Comparison of ENCODE assay signal across 18 cellular contexts in genomic region chr3:188529228-188529627, GRCh38.
DNase-seq lines count a peak whose midpoint lies in the region; ATAC-seq, FAIRE-seq and TF ChIP-seq lines count a peak whose summit lies in the region.
"Had no signal": no experiment of that assay in that cellular context is flagged by ENCODE, and none has a peak within 500 bp of the region (broad histone marks: within the 10 kb centered on the region; RNA-seq: fewer than 3 reads in every experiment).

No MANE protein-coding gene starts in this region.

- peaks cover 41% of the 10 kb centered on the region for H3K4me1 ChIP-seq in astrocyte (ENCODE audit: insufficient read depth, low read length)

- peak overlapping the region; percentile 14 for H3K27ac ChIP-seq in astrocyte (ENCODE audit: low read depth, low read length)
- no peak overlapping the region for H3K27ac ChIP-seq in coronary artery
- H3K27ac ChIP-seq: PC-9 had no signal

- peaks cover 91% of the 10 kb centered on the region for H3K4me1 Mint-ChIP-seq in HFFc6 (ENCODE audit: low read depth)
- peaks cover 61% of the 10 kb centered on the region for H3K4me1 Mint-ChIP-seq in astrocyte (ENCODE audit: low read depth, unreplicated experiment)

- peaks cover 18% of the 10 kb centered on the region for H4K20me1 ChIP-seq in astrocyte (ENCODE audit: insufficient read depth, low read length)

- H3K4me2 ChIP-seq in astrocyte (ENCODE audit: low read length): no peak overlapping the region
- H3K4me2 ChIP-seq: PC-9 had no signal

- FAIRE-seq in astrocyte (lab: Jason Lieb, UNC): peak; percentile 84

- peak; percentile 19 for DNase-seq in AG10803 (ENCODE audit: low read depth)
- DNase-seq in HFFc6: peak; percentile 10
- DNase-seq in astrocyte (ENCODE audit: low read depth): peak; percentile 53
- peak; percentile 38 for DNase-seq in fibroblast of villous mesenchyme (ENCODE audit: low read depth)
- DNase-seq in activated CD4-positive, alpha-beta T cell treated with anti-CD3 and anti-CD28 coated beads, Interleukin-2, amount 50 U/mL, for 4 hours: no peak
- no peak for DNase-seq in coronary artery (ENCODE audit: low spot score)
- DNase-seq: Calu3; CD4-positive, alpha-beta T cell; DMS79; GF-D8; H9; NCI-H1694; NCI-H748 treated with DMSO at 0.1 percent for 48 hours; PC-9; Right ventricle myocardium superior had no signal

- H3K36me3 Mint-ChIP-seq in HFFc6 (ENCODE audit: low read depth): peaks cover 45% of the 10 kb centered on the region
- H3K36me3 Mint-ChIP-seq in astrocyte (ENCODE audit: low read depth, unreplicated experiment): peaks cover 20% of the 10 kb centered on the region

- no peak for TF ChIP-seq CTCF in AG10803 (conservative IDR thresholded peaks at IDR 0.05; ENCODE audit: low read length)
- no peak for TF ChIP-seq CTCF in HFFc6 (IDR thresholded peaks at IDR 0.05)
- no peak for TF ChIP-seq CTCF in astrocyte (IDR thresholded peaks at IDR 0.05; ENCODE audit: insufficient read depth, low read depth, low read length)
- no peak for TF ChIP-seq CTCF in fibroblast of villous mesenchyme (IDR thresholded peaks at IDR 0.05; ENCODE audit: insufficient read depth, low read depth, low read length)
- no peak for TF ChIP-seq CTCF in coronary artery (IDR thresholded peaks at IDR 0.05)

- H3K9me3 ChIP-seq in astrocyte (ENCODE audit: insufficient read depth, low read depth, low read length): no peaks in the 10 kb centered on the region

- H3K4me3 Mint-ChIP-seq in HFFc6 (no peak overlapping the region; the same call in 1 of the 2 replicates), astrocyte (ENCODE audit: unreplicated experiment) (no peak overlapping the region)
- H3K4me3 Mint-ChIP-seq: B cell; CD4-positive, alpha-beta T cell; H9 had no signal

- peaks cover 7% of the 10 kb centered on the region for H3K36me3 ChIP-seq in astrocyte (ENCODE audit: insufficient read depth, low read length)

- H3K4me3 ChIP-seq in AG10803 (ENCODE audit: low read length) (no peak overlapping the region), astrocyte (ENCODE audit: insufficient read depth, low read depth, low read length) (no peak overlapping the region), fibroblast of villous mesenchyme (ENCODE audit: low read depth, low read length) (no peak overlapping the region), coronary artery (no peak overlapping the region)
- H3K4me3 ChIP-seq: PC-9 had no signal

- ATAC-seq in GM21526 (IDR thresholded peaks at IDR 0.05; ENCODE audit: low FRiP score, unreplicated experiment) (no peak), HG02588 (IDR thresholded peaks at IDR 0.05; ENCODE audit: unreplicated experiment) (no peak)

- H3K27me3 Mint-ChIP-seq in HFFc6 (ENCODE audit: insufficient read depth): no peaks in the 10 kb centered on the region
- H3K27me3 Mint-ChIP-seq in astrocyte (ENCODE audit: low read depth, unreplicated experiment): no peaks in the 10 kb centered on the region
- H3K27me3 Mint-ChIP-seq: B cell; CD4-positive, alpha-beta T cell had no signal

- H3K27ac Mint-ChIP-seq in HFFc6: peak overlapping the region; percentile 0; the same call in 1 of the 2 replicates
- H3K27ac Mint-ChIP-seq in astrocyte (ENCODE audit: unreplicated experiment): peak overlapping the region; percentile 21
- H3K27ac Mint-ChIP-seq: B cell; CD4-positive, alpha-beta T cell; H9 had no signal

- H3K9ac ChIP-seq in astrocyte (ENCODE audit: low read length): no peak overlapping the region

- peaks cover 66% of the 10 kb centered on the region for H3K79me2 ChIP-seq in astrocyte (ENCODE audit: insufficient read depth, low read length)

- H2AFZ ChIP-seq in astrocyte (ENCODE audit: low read depth, low read length): no peak overlapping the region
- H2AFZ ChIP-seq: PC-9 had no signal

- no peaks in the 10 kb centered on the region for H3K9me3 Mint-ChIP-seq in HFFc6
- H3K9me3 Mint-ChIP-seq in astrocyte (ENCODE audit: unreplicated experiment): no peaks in the 10 kb centered on the region
- H3K9me3 Mint-ChIP-seq: CD4-positive, alpha-beta T cell; H9 had no signal

- H3K27me3 ChIP-seq in astrocyte (ENCODE audit: insufficient read depth, low read length): no peaks in the 10 kb centered on the region

Comparison
In these comparisons a context has a peak if more than half of its experiments do, and no peak if none do; other contexts are left out.
1. DNase-seq: peak in AG10803 (single experiment), HFFc6 (single experiment), astrocyte (single experiment) and fibroblast of villous mesenchyme (single experiment); none in activated CD4-positive, alpha-beta T cell treated with anti-CD3 and anti-CD28 coated beads, Interleukin-2, amount 50 U/mL, for 4 hours (0 of 2) and coronary artery (single experiment).